Comparison of ENCODE assay signal across 1 cellular context in genomic region chr4:39721788-39722187, GRCh38.
TF ChIP-seq lines count a peak whose summit lies in the region.

No MANE protein-coding gene starts in this region.

TF ChIP-seq in HepG2, 621 proteins besides CTCF, POLR2A, EP300 and RAD21:
- TF ChIP-seq ZNF432 (CRISPR knock-in tag; IDR thresholded peaks at IDR 0.05; ENCODE audit: borderline replicate concordance) = no peak
- TF ChIP-seq NCOA2 (CRISPR knock-in tag; IDR thresholded peaks at IDR 0.05) = no peak
- TF ChIP-seq IRF2 (CRISPR knock-in tag; IDR thresholded peaks at IDR 0.05) = no peak
- TF ChIP-seq SMAD3 (CRISPR knock-in tag; IDR thresholded peaks at IDR 0.05) = no peak
- no peak for TF ChIP-seq ZNF3 (CRISPR knock-in tag; IDR thresholded peaks at IDR 0.05)
- no peak for TF ChIP-seq ZXDC (CRISPR knock-in tag; IDR thresholded peaks at IDR 0.05)
- TF ChIP-seq WIZ (CRISPR knock-in tag; IDR thresholded peaks at IDR 0.05) = no peak
- TF ChIP-seq KLF15 (CRISPR knock-in tag; IDR thresholded peaks at IDR 0.05; ENCODE audit: borderline replicate concordance) = no peak
- no peak for TF ChIP-seq ATF2 (CRISPR knock-in tag; IDR thresholded peaks at IDR 0.05)
- TF ChIP-seq, protein P1, sequence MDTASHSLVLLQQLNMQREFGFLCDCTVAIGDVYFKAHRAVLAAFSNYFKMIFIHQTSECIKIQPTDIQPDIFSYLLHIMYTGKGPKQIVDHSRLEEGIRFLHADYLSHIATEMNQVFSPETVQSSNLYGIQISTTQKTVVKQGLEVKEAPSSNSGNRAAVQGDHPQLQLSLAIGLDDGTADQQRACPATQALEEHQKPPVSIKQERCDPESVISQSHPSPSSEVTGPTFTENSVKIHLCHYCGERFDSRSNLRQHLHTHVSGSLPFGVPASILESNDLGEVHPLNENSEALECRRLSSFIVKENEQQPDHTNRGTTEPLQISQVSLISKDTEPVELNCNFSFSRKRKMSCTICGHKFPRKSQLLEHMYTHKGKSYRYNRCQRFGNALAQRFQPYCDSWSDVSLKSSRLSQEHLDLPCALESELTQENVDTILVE (CRISPR knock-in tag; IDR thresholded peaks at IDR 0.05) = no peak
- no peak for TF ChIP-seq RBAK (CRISPR knock-in tag; IDR thresholded peaks at IDR 0.05)
- TF ChIP-seq U2AF1 (optimal IDR thresholded peaks at IDR 0.05; ENCODE audit: low read depth, low read length) = no peak
- TF ChIP-seq ATF7-NPFF (CRISPR knock-in tag; IDR thresholded peaks at IDR 0.05; ENCODE audit: low read depth) = no peak
- TF ChIP-seq SP5 (CRISPR knock-in tag; IDR thresholded peaks at IDR 0.05; ENCODE audit: borderline replicate concordance, low read depth) = no peak
- no peak for TF ChIP-seq MED1 (CRISPR knock-in tag; IDR thresholded peaks at IDR 0.05)
- no peak for TF ChIP-seq ZSCAN25 (CRISPR knock-in tag; IDR thresholded peaks at IDR 0.05)
